ENCODE assay signal across 8 cellular contexts in genomic region chr18:12038661-12039417, GRCh38. TPM values are rescaled to one million over a fixed set of nuclear protein-coding genes. Genes with fewer than 3 reads are reported as not detected.
DNase-seq lines count a peak whose midpoint lies in the region; ATAC-seq lines count a peak whose summit lies in the region.

No MANE protein-coding gene starts in this region.

- peaks cover 15% of the 10 kb centered on the region for H3K4me1 Mint-ChIP-seq in activated T-cell treated with anti-CD3 and anti-CD28 coated beads, Interleukin-2, amount 50 U/mL, for 24 hours (ENCODE audit: low read depth)

- peaks cover 27% of the 10 kb centered on the region for H3K27me3 Mint-ChIP-seq in activated T-cell treated with anti-CD3 and anti-CD28 coated beads, Interleukin-2, amount 50 U/mL, for 24 hours

- H3K9ac ChIP-seq in mucosa of stomach (ENCODE audit: low read length), result peak overlapping the region; percentile 64

- no peaks in the 10 kb centered on the region for H3K9me3 Mint-ChIP-seq in activated T-cell treated with anti-CD3 and anti-CD28 coated beads, Interleukin-2, amount 50 U/mL, for 24 hours

- no peak overlapping the region for H3K27ac Mint-ChIP-seq in activated T-cell treated with anti-CD3 and anti-CD28 coated beads, Interleukin-2, amount 50 U/mL, for 24 hours

- no peaks in the 10 kb centered on the region for H3K9me3 ChIP-seq in mucosa of stomach (ENCODE audit: control insufficient read depth, low read length)

- no peaks in the 10 kb centered on the region for H3K36me3 ChIP-seq in mucosa of stomach (ENCODE audit: control insufficient read depth, insufficient read depth, low read length)

- H3K4me1 ChIP-seq in mucosa of stomach (ENCODE audit: control insufficient read depth, insufficient read depth, low read length), result peaks cover 9% of the 10 kb centered on the region

- H3K36me3 Mint-ChIP-seq in activated T-cell treated with anti-CD3 and anti-CD28 coated beads, Interleukin-2, amount 50 U/mL, for 24 hours (ENCODE audit: low read depth), result no peaks in the 10 kb centered on the region

- H3K4me3 ChIP-seq in mucosa of stomach (ENCODE audit: low read length), result peak overlapping the region; percentile 37

- peak; percentile 90 for ATAC-seq in GM19372 (IDR thresholded peaks at IDR 0.05; ENCODE audit: low read depth, unreplicated experiment)
- ATAC-seq in esophagus mucosa, result peak; percentile 82

- H3K4me3 Mint-ChIP-seq in activated T-cell treated with anti-CD3 and anti-CD28 coated beads, Interleukin-2, amount 50 U/mL, for 24 hours, result peak overlapping the region; percentile 57

- DNase-seq in CD1c-positive myeloid dendritic cell (ENCODE audit: extremely low spot score), result peak; percentile 88
- DNase-seq in HK-2 (ENCODE audit: unreplicated experiment), result peak; percentile 80
- DNase-seq in OCI-M1 (lab: John Stamatoyannopoulos, UW), result peak; percentile 83
- DNase-seq in activated T-cell treated with anti-CD3 and anti-CD28 coated beads, Interleukin-2, amount 50 U/mL, for 24 hours, result peak; percentile 85
- peak; percentile 53 for DNase-seq in stimulated activated CD8-positive, alpha-beta memory T cell treated with anti-CD3 and anti-CD28 coated beads, Interleukin-4, amount 100 ng/mL, for 24 hours (ENCODE audit: low read depth)

- peaks cover 5% of the 10 kb centered on the region for H3K27me3 ChIP-seq in mucosa of stomach (ENCODE audit: control insufficient read depth, insufficient read depth, low read length)

RNA-seq across cellular contexts. Expression of gene ANKRD62, which starts 54.8 kb away (rescaled TPM):
- total RNA-seq in esophagus mucosa, result 0.48 TPM

RNA-seq across cellular contexts. Expression of gene IMPA2, which starts 57.5 kb away (rescaled TPM):
- 140 TPM for total RNA-seq in esophagus mucosa

Comparison
In these comparisons a context has a peak if more than half of its experiments do, and no peak if none do; other contexts are left out.
1. Peak in every context shown above with its lines: DNase-seq, ATAC-seq and H3K4me3 ChIP-seq.